In the genomic region with DNA sequence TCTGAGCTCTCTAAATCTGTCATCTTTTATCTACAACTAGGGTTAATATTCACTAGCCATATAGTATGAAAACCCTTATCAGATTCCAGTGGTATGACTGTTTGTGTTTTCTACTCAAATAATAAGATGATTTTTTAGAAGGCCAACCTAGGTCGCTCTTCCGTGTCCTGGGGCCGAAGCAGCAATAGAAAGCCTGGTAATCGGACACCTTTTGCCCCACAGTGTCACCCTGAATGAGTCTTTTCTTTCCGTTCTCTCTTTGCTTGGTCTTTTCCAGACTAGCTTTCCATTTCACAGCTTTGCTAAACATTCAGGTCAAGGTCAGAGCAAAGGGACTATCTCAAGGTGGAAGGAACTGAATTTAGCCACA, we compare ENCODE assay signal across 23 cellular contexts.
DNase-seq lines count a peak whose midpoint lies in the region; ATAC-seq and TF ChIP-seq lines count a peak whose summit lies in the region.
"Had no signal": no experiment of that assay in that cellular context is flagged by ENCODE, and none has a peak within 500 bp of the region (broad histone marks: within the 10 kb centered on the region; RNA-seq: fewer than 3 reads in every experiment).

No MANE protein-coding gene starts in this region.

- H3K27me3 ChIP-seq in SK-N-SH (ENCODE audit: insufficient read depth) (no peaks in the 10 kb centered on the region), adrenal gland (no peaks in the 10 kb centered on the region), thoracic aorta (replicated peaks; ENCODE audit: insufficient read depth) (no peaks in the 10 kb centered on the region)
- H3K27me3 ChIP-seq: BE2C had no signal

- TF ChIP-seq RAD21 in SK-N-SH (IDR thresholded peaks at IDR 0.05; ENCODE audit: low read length): no peak

- CTCF ChIA-PET in SK-N-SH (lab: Yijun Ruan, JAX): interaction anchor here (1.4 kb wide), 2 partner anchors 16 to 206 kb away, joined by 4 to 5 read pairs; no protein-coding TSS in a partner anchor

- ATAC-seq in SK-N-SH treated with all-trans-retinoic acid at 6 μM for 48 hours (no peak), thoracic aorta (ENCODE audit: insufficient number of reproducible peaks, low FRiP score, low read depth) (no peak), HG03442 (IDR thresholded peaks at IDR 0.05; ENCODE audit: unreplicated experiment) (no peak)
- ATAC-seq: left ventricle myocardium superior, mucosa of descending colon had no signal

- H3K36me3 ChIP-seq in SK-N-SH (replicated peaks in 1 of 2; ENCODE audit: control insufficient read depth in 1 of 2, insufficient read depth in 2 of 2, low read length in 1 of 2) (no peaks in the 10 kb centered on the region), adrenal gland (replicated peaks in 1 of 2) (no peaks in the 10 kb centered on the region), thoracic aorta (no peaks in the 10 kb centered on the region)
- H3K36me3 ChIP-seq: BE2C, spleen, stomach, WERI-Rb-1 had no signal

- no peaks in the 10 kb centered on the region for H3K79me2 ChIP-seq in SK-N-SH (ENCODE audit: insufficient read depth)

- TF ChIP-seq CTCF in SK-N-SH (IDR thresholded peaks at IDR 0.05): no peak
- no peak for TF ChIP-seq CTCF in adrenal gland (IDR thresholded peaks at IDR 0.05)
- TF ChIP-seq CTCF in thoracic aorta (IDR thresholded peaks at IDR 0.05): no peak

- no peaks in the 10 kb centered on the region for H3K9me2 ChIP-seq in SK-N-SH

- TF ChIP-seq POLR2A in adrenal gland (IDR thresholded peaks at IDR 0.05): no peak

- no peaks in the 10 kb centered on the region for H3K9me3 ChIP-seq in SK-N-SH
- no peaks in the 10 kb centered on the region for H3K9me3 ChIP-seq in adrenal gland (replicated peaks in 1 of 3)
- H3K9me3 ChIP-seq in thoracic aorta: no peaks in the 10 kb centered on the region
- H3K9me3 ChIP-seq: BE2C, mucosa of descending colon, spleen, stomach had no signal

- H3K4me2 ChIP-seq in SK-N-SH: peak overlapping the region; percentile 13

- WGBS in SK-N-SH (ENCODE audit: low lambda C conversion rate): 80% methylated on average over 5 of the region's 5 CpGs
- WGBS in adrenal gland, 4 donors: 36 to 53% (median 48%) methylated on average over 5 of the region's 5 CpGs

- POLR2A ChIA-PET in SK-N-SH (lab: Yijun Ruan, JAX): no interaction called here

- H3F3A ChIP-seq in SK-N-SH (replicated peaks; ENCODE audit: insufficient read depth): no peaks in the 10 kb centered on the region

- no peaks in the 10 kb centered on the region for H4K20me1 ChIP-seq in SK-N-SH (ENCODE audit: insufficient read depth)

- H3K4me1 ChIP-seq in SK-N-SH (ENCODE audit: control insufficient read depth in 1 of 2, insufficient read depth in 2 of 2, low read depth in 1 of 2, low read length in 1 of 2) (peaks cover 20 to 35% of the 10 kb centered on the region in 2 experiments), adrenal gland (replicated peaks in 1 of 2) (peaks cover 18 to 34% of the 10 kb centered on the region in 2 donors), thoracic aorta (ENCODE audit: control insufficient read depth in 1 of 2, low read depth in 2 of 2) (peaks cover 7 to 38% of the 10 kb centered on the region in 2 donors)

- H3K4me3 ChIP-seq in SK-N-SH (ENCODE audit: low read depth in 2 of 2, low read length in 1 of 2) (no peak overlapping the region), adrenal gland (no peak overlapping the region), thoracic aorta (no peak overlapping the region)
- H3K4me3 ChIP-seq: mucosa of descending colon, spleen, stomach had no signal

- H3K27ac ChIP-seq in SK-N-SH (ENCODE audit: low read depth in 2 of 2, low read length in 1 of 2): peak overlapping the region; percentile 42 to 43; a peak in 3 of 4 replicates
- peak overlapping the region in 3 of 5 donors; percentile 10 to 23 (median 19) for H3K27ac ChIP-seq in adrenal gland
- peak overlapping the region; percentile 33 to 52 for H3K27ac ChIP-seq in thoracic aorta
- H3K27ac ChIP-seq: 22Rv1, spleen, stomach, WERI-Rb-1 had no signal

- no peak for TF ChIP-seq EP300 in SK-N-SH (IDR thresholded peaks at IDR 0.05; ENCODE audit: borderline replicate concordance in 1 of 2, low read depth in 1 of 2, low read length in 1 of 2)

- no peak for DNase-seq in SK-N-SH
- no peak for DNase-seq in adrenal gland
- peak; percentile 90 for DNase-seq in kidney glomerular epithelial cell (lab: John Stamatoyannopoulos, UW)
- DNase-seq in thoracic aorta (ENCODE audit: low spot score): no peak
- no peak for DNase-seq in activated CD8-positive, alpha-beta memory T cell treated with anti-CD3 and anti-CD28 coated beads, Interleukin-2, amount 50 U/mL, for 4 hours
- DNase-seq in amniotic stem cell (lab: John Stamatoyannopoulos, UW): no peak
- DNase-seq: activated CD4-positive, alpha-beta T cell treated with anti-CD3 and anti-CD28 coated beads, Interleukin-2, amount 50 U/mL, for 1 hour; activated gamma-delta T cell; anterior cingulate cortex; BE2C; left ventricle myocardium superior; mucosa of descending colon; NCI-H1417 treated with DMSO at 0.1 percent for 48 hours; NCI-H2171; OCI-M1; SIG-M5; spleen; stimulated activated CD4-positive, alpha-beta T cell treated with anti-CD3 and anti-CD28 coated beads, Interleukin-4, amount 100 ng/mL, for 24 hours; stomach; WERI-Rb-1 had no signal

- H3K9ac ChIP-seq in SK-N-SH: no peak overlapping the region

- H2AFZ ChIP-seq in SK-N-SH (ENCODE audit: low read depth): no peak overlapping the region

- intact Hi-C loops in adrenal gland (cut with DNase I): no loop called here

TF ChIP-seq in SK-N-SH, 30 proteins besides CTCF, POLR2A, EP300 and RAD21 (continues in another document):
- no peak for TF ChIP-seq TCF12 (IDR thresholded peaks at IDR 0.05)
- no peak for TF ChIP-seq CHD2 (IDR thresholded peaks at IDR 0.05; ENCODE audit: low read length, partially characterized antibody)
- TF ChIP-seq, protein P1, sequence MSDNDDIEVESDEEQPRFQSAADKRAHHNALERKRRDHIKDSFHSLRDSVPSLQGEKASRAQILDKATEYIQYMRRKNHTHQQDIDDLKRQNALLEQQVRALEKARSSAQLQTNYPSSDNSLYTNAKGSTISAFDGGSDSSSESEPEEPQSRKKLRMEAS (IDR thresholded peaks at IDR 0.05; ENCODE audit: low read depth): no peak
- no peak for TF ChIP-seq RFX5 (IDR thresholded peaks at IDR 0.05; ENCODE audit: low read length)
- no peak for TF ChIP-seq GABPA (IDR thresholded peaks at IDR 0.05; ENCODE audit: low read depth)
- no peak for TF ChIP-seq POLR2AphosphoS5 (IDR thresholded peaks at IDR 0.05; ENCODE audit: low read depth, low read length)
- no peak for TF ChIP-seq RCOR1 (IDR thresholded peaks at IDR 0.05; ENCODE audit: low read length)
- no peak for TF ChIP-seq SMC3 (IDR thresholded peaks at IDR 0.05; ENCODE audit: low read depth, low read length)
- TF ChIP-seq RXRA (IDR thresholded peaks at IDR 0.05; ENCODE audit: borderline replicate concordance, low read depth): no peak
- TF ChIP-seq YY1 (IDR thresholded peaks at IDR 0.05; ENCODE audit: low read depth): no peak
- TF ChIP-seq IRF3 (IDR thresholded peaks at IDR 0.05; ENCODE audit: low read depth, low read length): no peak
- no peak for TF ChIP-seq FOXJ3 (CRISPR knock-in tag; IDR thresholded peaks at IDR 0.05)

TF ChIP-seq in SK-N-SH treated with all-trans-retinoic acid at 6 μM for 48 hours, 23 proteins besides CTCF, POLR2A, EP300 and RAD21:
- TF ChIP-seq ZC3H10 (CRISPR knock-in tag; IDR thresholded peaks at IDR 0.05) (no peak), OSR1 (CRISPR knock-in tag; IDR thresholded peaks at IDR 0.05) (no peak), CREB5 (CRISPR knock-in tag; IDR thresholded peaks at IDR 0.05; ENCODE audit: low read depth) (no peak), GLIS3 (CRISPR knock-in tag; IDR thresholded peaks at IDR 0.05) (no peak), ZNF70 (CRISPR knock-in tag; IDR thresholded peaks at IDR 0.05) (no peak), ARNTL (CRISPR knock-in tag; IDR thresholded peaks at IDR 0.05; ENCODE audit: borderline replicate concordance, low read depth) (no peak)
